In the genomic region with DNA sequence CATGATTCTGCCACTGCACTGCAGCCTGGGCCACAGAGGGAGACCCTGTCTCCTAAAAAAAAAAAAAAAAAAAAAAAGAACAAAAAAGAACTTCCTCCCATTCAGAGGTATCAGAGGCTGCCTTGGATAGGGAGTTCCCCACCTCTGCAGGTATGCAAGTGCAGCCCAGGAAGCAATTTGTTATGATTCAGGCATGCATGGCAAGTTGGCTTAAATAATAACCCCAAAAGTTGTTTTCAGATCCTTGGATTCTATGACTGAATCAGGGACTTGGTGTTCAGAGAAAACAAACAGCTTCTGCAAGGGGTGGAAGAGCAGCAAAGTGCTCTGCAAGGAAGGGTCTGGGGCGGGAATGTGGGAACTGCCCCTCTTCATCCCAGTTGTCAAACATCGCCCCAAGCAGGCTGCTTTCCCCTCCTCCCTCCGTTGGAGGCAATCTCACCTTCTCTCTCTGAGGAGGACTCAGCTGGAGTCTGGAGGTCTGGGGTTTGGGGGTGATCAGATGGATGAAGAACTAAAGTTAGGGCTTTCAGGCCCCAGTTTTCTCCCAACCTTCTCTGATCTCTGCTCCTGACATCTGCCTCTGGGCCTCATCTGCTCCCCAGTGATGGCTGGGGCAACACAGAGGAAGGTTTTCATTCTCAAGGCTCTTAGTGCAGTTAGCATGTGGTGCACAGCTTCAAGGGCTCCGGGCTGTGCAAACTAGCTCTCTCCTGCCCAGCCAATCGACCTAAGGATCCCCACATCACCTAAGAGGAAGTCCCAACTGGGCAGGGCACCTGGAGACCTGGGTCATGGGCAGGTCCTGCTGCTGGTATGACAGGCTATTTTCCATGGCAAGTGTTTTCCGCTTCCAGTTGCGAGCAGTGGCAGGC, we compare ENCODE assay signal across 14 cellular contexts. TPM values are rescaled to one million over a fixed set of nuclear protein-coding genes. Genes with fewer than 3 reads are reported as not detected.
DNase-seq lines count a peak whose midpoint lies in the region; ATAC-seq and TF ChIP-seq lines count a peak whose summit lies in the region.
"Had no signal": no experiment of that assay in that cellular context is flagged by ENCODE, and none has a peak within 500 bp of the region (broad histone marks: within the 10 kb centered on the region; RNA-seq: fewer than 3 reads in every experiment).

No MANE protein-coding gene starts in this region.

- peak; percentile 59 for DNase-seq in cardiac septum (ENCODE audit: low spot score)
- no peak for DNase-seq in right cardiac atrium
- DNase-seq in endodermal cell: peak; percentile 49
- peak; percentile 59 for DNase-seq in posterior vena cava (ENCODE audit: low spot score)
- DNase-seq in thyroid gland: no peak
- DNase-seq in left lobe of liver (ENCODE audit: low spot score): no peak
- no peak for DNase-seq in iPS-NIHi7 (ENCODE audit: extremely low spot score)
- DNase-seq: CD4-positive, alpha-beta T cell; DMS79 treated with DMSO at 0.1 percent for 48 hours; NCI-H1436; NCI-H2029 treated with DMSO at 0.1 percent for 48 hours; NCI-H345; PC-9 had no signal

- WGBS in right cardiac atrium: 51% methylated on average over 7 of the region's 7 CpGs
- WGBS in endodermal cell (ENCODE audit: insufficient coverage in 1 of 2, insufficient read length in 1 of 2), 2 experiments: 41 to 58% methylated on average over 4 to 7 of the region's 7 CpGs
- WGBS in thyroid gland, 2 donors: 26 to 30% methylated on average over 7 of the region's 7 CpGs

- H3K36me3 ChIP-seq in endodermal cell (ENCODE audit: control insufficient read depth, insufficient read depth, low read length): no peaks in the 10 kb centered on the region
- no peaks in the 10 kb centered on the region for H3K36me3 ChIP-seq in thyroid gland

- H3K4me3 ChIP-seq in right cardiac atrium (ENCODE audit: low read length) (no peak overlapping the region), endodermal cell (ENCODE audit: low read length) (no peak overlapping the region), thyroid gland (replicated peaks in 1 of 3) (no peak overlapping the region)
- H3K4me3 ChIP-seq: PC-9 had no signal

- intact Hi-C loops in cardiac septum (cut with DNase I) (loop anchor here (10.0 kb wide), 2 partner anchors 161 to 451 kb away; partner anchors contain the start of gene LDAH), right cardiac atrium (cut with DNase I) (loop anchor here in 3 of 4 donors (2.0 to 10.0 kb wide), 3 partner anchors 299 to 451 kb away; no protein-coding TSS in a partner anchor), posterior vena cava (cut with DNase I) (loop anchor here (5.0 to 10.0 kb wide), 3 partner anchors 299 to 461 kb away; partner anchors contain the start of gene TDRD15 (in 1 of the 2)), thyroid gland (cut with DNase I) (loop anchor here (2.0 kb wide), 1 partner anchor 299 kb away; no protein-coding TSS in a partner anchor)

- peaks cover 4% of the 10 kb centered on the region for H3K4me1 ChIP-seq in right cardiac atrium (ENCODE audit: control insufficient read depth, insufficient read depth, low read length)
- no peaks in the 10 kb centered on the region for H3K4me1 ChIP-seq in endodermal cell (ENCODE audit: control insufficient read depth, insufficient read depth, low read length)
- H3K4me1 ChIP-seq in thyroid gland: peaks cover 18 to 26% of the 10 kb centered on the region in 2 donors

- no peak for TF ChIP-seq POLR2A in thyroid gland (IDR thresholded peaks at IDR 0.05)

- no peak for TF ChIP-seq CTCF in endodermal cell (conservative IDR thresholded peaks at IDR 0.05)
- no peak for TF ChIP-seq CTCF in thyroid gland (IDR thresholded peaks at IDR 0.05)

- no peaks in the 10 kb centered on the region for H3K36me3 Mint-ChIP-seq in endodermal cell (ENCODE audit: low read depth)

- H3K9me3 Mint-ChIP-seq in endodermal cell: no peaks in the 10 kb centered on the region
- H3K9me3 Mint-ChIP-seq: CD4-positive, alpha-beta T cell had no signal

- H3K9me3 ChIP-seq in right cardiac atrium (ENCODE audit: control insufficient read depth, low read length) (no peaks in the 10 kb centered on the region), endodermal cell (ENCODE audit: control insufficient read depth, low read length) (no peaks in the 10 kb centered on the region), thyroid gland (no peaks in the 10 kb centered on the region)

- no peak overlapping the region for H3K4me3 Mint-ChIP-seq in endodermal cell

- peaks cover 89% of the 10 kb centered on the region for H3K27me3 Mint-ChIP-seq in endodermal cell (ENCODE audit: insufficient read depth)

- no peak overlapping the region for H3K9ac ChIP-seq in endodermal cell (ENCODE audit: extremely low read depth, low read length, poor library complexity, severe bottlenecking)

- peaks cover 2% of the 10 kb centered on the region for H3K4me1 Mint-ChIP-seq in endodermal cell

- H3K27ac ChIP-seq in right cardiac atrium (ENCODE audit: low read length) (no peak overlapping the region), endodermal cell (ENCODE audit: low read depth, low read length) (no peak overlapping the region), thyroid gland (no peak overlapping the region)
- H3K27ac ChIP-seq: PC-9 had no signal

- H3K27me3 ChIP-seq in right cardiac atrium (ENCODE audit: control insufficient read depth, insufficient read depth) (no peaks in the 10 kb centered on the region), endodermal cell (ENCODE audit: control insufficient read depth, insufficient read depth, low read length, poor library complexity, severe bottlenecking) (peaks cover 89% of the 10 kb centered on the region), thyroid gland (peaks cover 24% of the 10 kb centered on the region)

- H3K27ac Mint-ChIP-seq in endodermal cell: no peak overlapping the region
- H3K27ac Mint-ChIP-seq: B cell; CD4-positive, alpha-beta T cell had no signal

- ATAC-seq in right cardiac atrium (no peak), left lobe of liver (no peak)

RNA-seq across cellular contexts. Expression of gene GDF7, which starts 3.5 kb away (rescaled TPM):
- total RNA-seq in cardiac septum (0.94 TPM), right cardiac atrium (under 1 TPM; 0.26 to 0.79 (median 0.60) TPM), endodermal cell (under 1 TPM; 0.07 to 0.09 TPM), posterior vena cava (1 to 10 TPM; 3.6 to 3.8 TPM), thyroid gland (under 1 TPM; under 0.01 to 0.42 (median 0.13) TPM), left lobe of liver (3.5 TPM)
- 0.25 TPM for polyA plus RNA-seq in right cardiac atrium
- 9.4 TPM for polyA plus RNA-seq in endodermal cell (2013, experiment 1 of 2)
- polyA plus RNA-seq in endodermal cell (2013, experiment 2 of 2): 8.1 TPM

RNA-seq across cellular contexts. Expression of gene HS1BP3, which starts 12.5 kb away (rescaled TPM):
- total RNA-seq in cardiac septum (15.6 TPM), right cardiac atrium (10 to 100 TPM; 21.8 to 26.4 (median 25.3) TPM), endodermal cell (10 to 100 TPM; 23.0 to 26.2 TPM), posterior vena cava (10 to 100 TPM; 37.1 to 41.8 TPM), thyroid gland (10 to 100 TPM; 30.8 to 42.7 (median 41.7) TPM), left lobe of liver (20.1 TPM)
- polyA plus RNA-seq in right cardiac atrium: 29.8 TPM
- polyA plus RNA-seq in endodermal cell (2013, experiment 1 of 2): 19.6 TPM
- polyA plus RNA-seq in endodermal cell (2013, experiment 2 of 2): 16.8 TPM

Comparison
In these comparisons a context has a peak if more than half of its experiments do, and no peak if none do; other contexts are left out.
1. DNase-seq: peak in cardiac septum (single experiment), endodermal cell (single experiment) and posterior vena cava (single experiment); none in right cardiac atrium (0 of 3), thyroid gland (0 of 2), left lobe of liver (single experiment) and iPS-NIHi7 (single experiment).